Comparison of ENCODE assay signal across 26 cellular contexts in genomic region chrX:134725103-134725690, GRCh38.
"Had no signal": no experiment of that assay in that cellular context is flagged by ENCODE, and none has a peak within 500 bp of the region (broad histone marks: within the 10 kb centered on the region; RNA-seq: fewer than 3 reads in every experiment).

No MANE protein-coding gene starts in this region.

- H3K4me2 ChIP-seq: KMS-11, PC-9 had no signal

- DNase-seq: Kasumi-1, MV-4-11, NCI-H1048, NCI-H1105, NCI-H1417, NCI-H1436 treated with DMSO at 0.1 percent for 48 hours, NCI-H1694, NCI-H187 treated with DMSO at 0.1 percent for 48 hours, NCI-H2029 treated with DMSO at 0.1 percent for 48 hours, NCI-H2171 treated with DMSO at 0.1 percent for 48 hours, NCI-H345, NCI-H446 treated with DMSO at 0.1 percent for 48 hours, NCI-H510A treated with DMSO at 0.1 percent for 48 hours, NCI-H526, NCI-H748 treated with DMSO at 0.1 percent for 48 hours, PC-9, Peyer's patch, SHP77 treated with DMSO at 0.1 percent for 48 hours, SJCRH30, T-helper 1 cell had no signal

- H3K36me3 ChIP-seq: Peyer's patch, SJCRH30 had no signal

- H3K27me3 ChIP-seq: Peyer's patch, SJCRH30 had no signal

- ATAC-seq: K562, Right ventricle myocardium inferior, SK-N-SH treated with all-trans-retinoic acid at 6 μM for 48 hours had no signal

- H3K9ac ChIP-seq: KMS-11 had no signal

- H2AFZ ChIP-seq: PC-9 had no signal

- FAIRE-seq: HTR-8/SVneo, K562 had no signal

- H3K4me1 ChIP-seq: Peyer's patch, SJCRH30 had no signal

- H3K27ac ChIP-seq: HL-60, KMS-11, PC-9, Peyer's patch, SJCRH30 had no signal

- H3K4me3 ChIP-seq: K562, PC-9, Peyer's patch, SJCRH30 had no signal

- H3K9me3 ChIP-seq: Peyer's patch, SJCRH30 had no signal
